1 cellular context compared by ENCODE assay signal in the genomic region with DNA sequence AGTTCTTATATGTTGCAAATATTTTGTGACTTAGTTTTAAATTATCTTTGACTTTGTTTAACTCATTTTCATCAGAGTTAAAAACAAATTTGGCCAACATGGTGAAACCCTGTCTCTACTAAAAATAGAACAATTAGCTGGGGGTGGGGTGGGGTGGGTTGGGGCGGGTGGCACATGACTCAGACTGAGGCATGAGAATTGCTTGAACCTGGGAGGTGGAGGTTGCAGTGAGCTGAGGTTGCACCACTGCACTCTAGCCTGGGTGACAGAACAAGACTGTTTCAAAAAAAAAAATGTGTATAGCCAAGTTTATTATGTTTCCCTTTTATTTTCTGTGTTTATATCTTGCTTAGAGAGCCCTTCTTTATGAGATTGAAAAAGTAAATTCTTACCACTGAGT.
TF ChIP-seq lines count a peak whose summit lies in the region.

No MANE protein-coding gene starts in this region.

TF ChIP-seq in IMR-90, 13 proteins besides CTCF, POLR2A, EP300 and RAD21:
- no peak for TF ChIP-seq NFE2L2 (IDR thresholded peaks at IDR 0.05; ENCODE audit: low read depth, low read length)
- TF ChIP-seq FOS (IDR thresholded peaks at IDR 0.05; ENCODE audit: low read depth, low read length) = no peak
- TF ChIP-seq RFX5 (IDR thresholded peaks at IDR 0.05; ENCODE audit: low read depth, low read length) = no peak
- no peak for TF ChIP-seq USF2 (IDR thresholded peaks at IDR 0.05; ENCODE audit: low read depth, low read length)
- TF ChIP-seq CEBPB (IDR thresholded peaks at IDR 0.05; ENCODE audit: low read depth, low read length) = no peak
